18 cellular contexts compared by ENCODE assay signal in the genomic region with DNA sequence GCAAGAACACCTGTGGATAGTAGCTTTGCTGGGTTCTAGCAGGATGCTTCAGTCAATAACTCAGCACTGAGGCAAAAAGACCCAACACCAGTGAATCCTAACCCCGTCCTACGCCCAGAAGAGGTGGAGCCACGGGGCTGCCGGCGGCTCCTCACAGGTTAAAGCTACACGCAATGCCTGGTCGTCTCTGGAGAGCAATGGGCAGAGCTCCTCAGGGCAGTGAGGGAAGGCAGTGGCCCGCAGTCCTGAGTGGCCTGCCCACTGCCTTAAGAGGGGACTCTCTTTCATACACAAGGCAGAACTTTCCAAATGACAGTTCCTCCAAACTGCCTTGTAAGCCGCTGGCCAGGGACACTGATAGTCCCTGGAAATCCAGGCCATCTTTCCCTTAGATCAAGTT.
DNase-seq lines count a peak whose midpoint lies in the region; ATAC-seq and TF ChIP-seq lines count a peak whose summit lies in the region.
"Had no signal": no experiment of that assay in that cellular context is flagged by ENCODE, and none has a peak within 500 bp of the region (broad histone marks: within the 10 kb centered on the region; RNA-seq: fewer than 3 reads in every experiment).

No MANE protein-coding gene starts in this region.

- H3K9me3 ChIP-seq in esophagus muscularis mucosa (peaks cover 0 to 2% (median 0%) of the 10 kb centered on the region in 4 donors), upper lobe of right lung (no peaks in the 10 kb centered on the region), endodermal cell (ENCODE audit: control insufficient read depth, low read length) (no peaks in the 10 kb centered on the region)
- H3K9me3 ChIP-seq: HAP-1 had no signal

- no peak for TF ChIP-seq EP300 in esophagus muscularis mucosa (IDR thresholded peaks at IDR 0.05)

- WGBS in esophagus muscularis mucosa: 83% methylated on average over 9 of the region's 9 CpGs
- 90% methylated on average over 9 of the region's 9 CpGs; no CpG with 5 or more reads in 1 of the 2 experiments for WGBS in endodermal cell (ENCODE audit: insufficient coverage in 1 of 2, insufficient read length in 1 of 2), 2 experiments

- H3K4me1 Mint-ChIP-seq in osteocyte (ENCODE audit: unreplicated experiment) (no peaks in the 10 kb centered on the region), endodermal cell (peaks cover 3% of the 10 kb centered on the region)
- H3K4me1 Mint-ChIP-seq: B cell had no signal

- H3K9me3 Mint-ChIP-seq in osteocyte (ENCODE audit: unreplicated experiment) (peaks cover 33% of the 10 kb centered on the region), endodermal cell (no peaks in the 10 kb centered on the region)
- H3K9me3 Mint-ChIP-seq: CD8-positive, alpha-beta T cell had no signal

- no peaks in the 10 kb centered on the region for H3K36me3 ChIP-seq in esophagus muscularis mucosa
- H3K36me3 ChIP-seq in upper lobe of right lung: no peaks in the 10 kb centered on the region
- H3K36me3 ChIP-seq in endodermal cell (ENCODE audit: control insufficient read depth, insufficient read depth, low read length): no peaks in the 10 kb centered on the region
- H3K36me3 ChIP-seq: BLaER1 treated with 17β-estradiol and CSF1 and Interleukin-3, amounts not matched to agents 10 nM and 100 nM; HAP-1 had no signal

- H3K4me1 ChIP-seq in esophagus muscularis mucosa (no peaks in the 10 kb centered on the region), upper lobe of right lung (no peaks in the 10 kb centered on the region), endodermal cell (ENCODE audit: control insufficient read depth, insufficient read depth, low read length) (no peaks in the 10 kb centered on the region)
- H3K4me1 ChIP-seq: BLaER1 treated with 17β-estradiol and CSF1 and Interleukin-3, amounts not matched to agents 10 nM and 100 nM; HAP-1 had no signal

- no peak for TF ChIP-seq POLR2A in esophagus muscularis mucosa (IDR thresholded peaks at IDR 0.05; ENCODE audit: low read depth)

- H3K27ac Mint-ChIP-seq in osteocyte (ENCODE audit: unreplicated experiment) (no peak overlapping the region), endodermal cell (no peak overlapping the region)
- H3K27ac Mint-ChIP-seq: B cell; CD8-positive, alpha-beta T cell had no signal

- no peak for TF ChIP-seq CTCF in esophagus muscularis mucosa (IDR thresholded peaks at IDR 0.05)
- TF ChIP-seq CTCF in osteocyte (IDR thresholded peaks at IDR 0.05): no peak
- TF ChIP-seq CTCF in upper lobe of right lung (IDR thresholded peaks at IDR 0.05): no peak
- TF ChIP-seq CTCF in endodermal cell (conservative IDR thresholded peaks at IDR 0.05): no peak

- no peak overlapping the region for H3K27ac ChIP-seq in esophagus muscularis mucosa (replicated peaks in 1 of 4)
- no peak overlapping the region for H3K27ac ChIP-seq in upper lobe of right lung
- H3K27ac ChIP-seq in endodermal cell (ENCODE audit: low read depth, low read length): no peak overlapping the region
- H3K27ac ChIP-seq: BLaER1 treated with 17β-estradiol and CSF1 and Interleukin-3, amounts not matched to agents 10 nM and 100 nM; HL-60 had no signal

- H3K4me3 Mint-ChIP-seq in osteocyte (ENCODE audit: unreplicated experiment) (no peak overlapping the region), endodermal cell (no peak overlapping the region)
- H3K4me3 Mint-ChIP-seq: B cell; CD8-positive, alpha-beta T cell had no signal

- H3K27me3 Mint-ChIP-seq in osteocyte (ENCODE audit: unreplicated experiment): no peaks in the 10 kb centered on the region
- peaks cover 2% of the 10 kb centered on the region for H3K27me3 Mint-ChIP-seq in endodermal cell (ENCODE audit: insufficient read depth)
- H3K27me3 Mint-ChIP-seq: B cell had no signal

- intact Hi-C loops in esophagus muscularis mucosa (cut with DNase I) (no loop called here), upper lobe of right lung (cut with DNase I) (no loop called here)

- H3K27me3 ChIP-seq in esophagus muscularis mucosa: peaks cover 0 to 19% (median 0%) of the 10 kb centered on the region in 4 donors
- H3K27me3 ChIP-seq in upper lobe of right lung: no peaks in the 10 kb centered on the region
- H3K27me3 ChIP-seq in endodermal cell (ENCODE audit: control insufficient read depth, insufficient read depth, low read length, poor library complexity, severe bottlenecking): no peaks in the 10 kb centered on the region
- H3K27me3 ChIP-seq: BLaER1 treated with 17β-estradiol and CSF1 and Interleukin-3, amounts not matched to agents 10 nM and 100 nM had no signal

- H3K9ac ChIP-seq in endodermal cell (ENCODE audit: extremely low read depth, low read length, poor library complexity, severe bottlenecking): no peak overlapping the region
- H3K9ac ChIP-seq: BLaER1 treated with 17β-estradiol and CSF1 and Interleukin-3, amounts not matched to agents 10 nM and 100 nM had no signal

- DNase-seq in H4 (ENCODE audit: low spot score) (peak; percentile 2), esophagus muscularis mucosa (ENCODE audit: extremely low spot score) (peak; percentile 75), osteocyte (ENCODE audit: extremely low spot score, unreplicated experiment) (peak; percentile 76), upper lobe of right lung (peak; percentile 10), DMS153 (lab: John Stamatoyannopoulos, UW) (no peak), endodermal cell (no peak)
- DNase-seq: 8988T; Calu3; CD8-positive, alpha-beta T cell; DMS53; DND-41; EL had no signal

- ATAC-seq in upper lobe of right lung (no peak), GM21619 (IDR thresholded peaks at IDR 0.05; ENCODE audit: unreplicated experiment) (no peak)
- ATAC-seq: CD8-positive, alpha-beta T cell; GM12878 had no signal

- H3K36me3 Mint-ChIP-seq in osteocyte (ENCODE audit: unreplicated experiment) (no peaks in the 10 kb centered on the region), endodermal cell (ENCODE audit: low read depth) (no peaks in the 10 kb centered on the region)
- H3K36me3 Mint-ChIP-seq: CD8-positive, alpha-beta T cell had no signal

- H3K4me3 ChIP-seq in esophagus muscularis mucosa (no peak overlapping the region), upper lobe of right lung (no peak overlapping the region), endodermal cell (ENCODE audit: low read length) (no peak overlapping the region)
- H3K4me3 ChIP-seq: BLaER1 treated with 17β-estradiol and CSF1 and Interleukin-3, amounts not matched to agents 10 nM and 100 nM; GM12878; HAP-1 had no signal

Comparison
In these comparisons a context has a peak if more than half of its experiments do, and no peak if none do; other contexts are left out.
1. DNase-seq: peak in H4 (single experiment), esophagus muscularis mucosa (single experiment), osteocyte (single experiment) and upper lobe of right lung (single experiment); none in DMS153 (single experiment) and endodermal cell (single experiment).